10 cellular contexts compared by ENCODE assay signal in the genomic region with DNA sequence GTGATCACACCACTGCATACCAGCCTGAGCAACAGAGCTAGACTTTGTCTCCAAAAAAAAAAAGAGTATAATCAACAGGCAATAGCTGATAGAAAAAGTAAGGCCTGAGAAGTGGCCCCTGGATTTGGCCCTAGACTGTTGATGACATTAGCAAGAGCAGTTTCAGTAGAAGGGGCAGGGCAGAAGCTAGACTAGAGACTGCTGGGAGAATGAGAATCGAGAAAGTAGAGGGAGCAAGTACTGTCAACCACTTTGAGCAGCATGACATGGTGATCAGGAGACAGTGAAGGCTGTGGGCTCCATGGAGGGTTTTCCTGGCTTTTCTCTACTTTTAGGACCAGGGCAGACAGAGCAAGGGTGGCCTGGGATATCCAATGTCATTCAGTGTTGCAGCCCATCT.
DNase-seq lines count a peak whose midpoint lies in the region; ATAC-seq and TF ChIP-seq lines count a peak whose summit lies in the region.
"Had no signal": no experiment of that assay in that cellular context is flagged by ENCODE, and none has a peak within 500 bp of the region (broad histone marks: within the 10 kb centered on the region; RNA-seq: fewer than 3 reads in every experiment).

No MANE protein-coding gene starts in this region.

- H3K27me3 ChIP-seq in OCI-LY3 (ENCODE audit: low read depth, low read length) = peaks cover 19% of the 10 kb centered on the region

- no peak overlapping the region for H3K27ac ChIP-seq in OCI-LY3 (ENCODE audit: low read length)

- no peaks in the 10 kb centered on the region for H4K20me1 ChIP-seq in OCI-LY3 (ENCODE audit: insufficient read depth, low read length)

- POLR2A ChIA-PET in GM10248 (lab: Yijun Ruan, JAX) = interaction anchor here (0.5 kb wide), 1 partner anchor 20 kb away, joined by 4 read pairs; no protein-coding TSS in a partner anchor

- TF ChIP-seq CTCF in GM10248 (IDR thresholded peaks at IDR 0.05; ENCODE audit: control extremely low read depth, extremely low read depth, low read depth, missing control alignments) = no peak
- TF ChIP-seq CTCF in OCI-LY3 (IDR thresholded peaks at IDR 0.05; ENCODE audit: low read depth, low read length) = no peak

- peak overlapping the region; percentile 83 for H3K4me2 ChIP-seq in OCI-LY3 (ENCODE audit: low read length)

- H3K4me1 ChIP-seq in OCI-LY3 (ENCODE audit: low read length) = peaks cover 21% of the 10 kb centered on the region

- H3K9me3 ChIP-seq in OCI-LY3 (ENCODE audit: insufficient read depth, low read length) = no peaks in the 10 kb centered on the region

- CTCF ChIA-PET in GM10248 (lab: Yijun Ruan, JAX) = interaction anchor here (0.9 to 3.0 kb wide), 15 partner anchors 9 to 264 kb away, joined by 3 to 21 read pairs (median 4); partner anchors contain the start of genes BAG1 and CHMP5

- H3K36me3 ChIP-seq in OCI-LY3 (replicated peaks; ENCODE audit: low read depth, low read length) = no peaks in the 10 kb centered on the region

- peak overlapping the region; percentile 66 for H3K4me3 ChIP-seq in OCI-LY3 (ENCODE audit: low read length)

- H2AFZ ChIP-seq in OCI-LY3 (ENCODE audit: low read depth, low read length) = peak overlapping the region; percentile 76; the same call in 1 of the 2 replicates

- DNase-seq in GM10248 (ENCODE audit: extremely low spot score) (peak; percentile 40), NCI-H2227 treated with DMSO at 0.1 percent for 48 hours (lab: John Stamatoyannopoulos, UW) (no peak), SIG-M5 treated with dmso at 0.1 percent for 504 hours (lab: John Stamatoyannopoulos, UW; ENCODE audit: unreplicated experiment) (no peak), NCI-H1092 treated with DMSO at 0.1 percent for 48 hours (lab: John Stamatoyannopoulos, UW) (no peak), ecto neural progenitor cell (ENCODE audit: low spot score) (no peak)
- DNase-seq: NCI-H774, occipital lobe had no signal

- ATAC-seq in GM19351 (IDR thresholded peaks at IDR 0.05; ENCODE audit: unreplicated experiment) = peak; percentile 63
- ATAC-seq in HG02852 (IDR thresholded peaks at IDR 0.05; ENCODE audit: unreplicated experiment) = peak; percentile 49

- H3K79me2 ChIP-seq in OCI-LY3 (ENCODE audit: low read length) = no peaks in the 10 kb centered on the region

- H3K9ac ChIP-seq in OCI-LY3 (ENCODE audit: low read length) = 0 out of 2 replicates have a peak overlapping the region, but pooled peaks have one; percentile 8
